Comparison of ENCODE assay signal across 38 cellular contexts in genomic region chr12:103250487-103250886, GRCh38.
"Had no signal": no experiment of that assay in that cellular context is flagged by ENCODE, and none has a peak within 500 bp of the region (broad histone marks: within the 10 kb centered on the region; RNA-seq: fewer than 3 reads in every experiment).

No MANE protein-coding gene starts in this region.

- H3K27me3 Mint-ChIP-seq: activated B cell treated with CpG ODN at 0.5 μM for 24 hours; activated CD4-positive, alpha-beta memory T cell treated with anti-CD3 and anti-CD28 coated beads for 36 hours; activated CD4-positive, alpha-beta T cell treated with anti-CD3 and anti-CD28 coated beads, Interleukin-2, amount 10 ng/mL, durations not matched to agents 24 days and 14 days; activated CD8-positive, alpha-beta T cell treated with anti-CD3 and anti-CD28 coated beads for 36 hours; activated naive CD4-positive, alpha-beta T cell treated with anti-CD3 and anti-CD28 coated beads, Interleukin-2, amount 10 ng/mL, durations not matched to agents 7 days and 5 days; activated naive CD4-positive, alpha-beta T cell treated with anti-CD3 and anti-CD28 coated beads, Interleukin-2, amount 50 U/mL, for 24 hours; activated naive CD8-positive, alpha-beta T cell treated with anti-CD3 and anti-CD28 coated beads, Interleukin-2, amount 50 U/mL, for 24 hours; brain; central memory CD8-positive, alpha-beta T cell had no signal

- H3K27me3 ChIP-seq: ascending aorta, cardiac muscle cell had no signal

- H3K36me3 ChIP-seq: ascending aorta, cardiac muscle cell had no signal

- H3K4me1 Mint-ChIP-seq: activated B cell treated with CpG ODN at 0.5 μM for 24 hours; activated CD4-positive, alpha-beta T cell treated with anti-CD3 and anti-CD28 coated beads, Interleukin-2, amount 10 ng/mL, durations not matched to agents 24 days and 14 days; activated naive CD4-positive, alpha-beta T cell treated with anti-CD3 and anti-CD28 coated beads, Interleukin-2, amount 10 ng/mL, durations not matched to agents 7 days and 5 days; activated naive CD4-positive, alpha-beta T cell treated with anti-CD3 and anti-CD28 coated beads, Interleukin-2, amount 50 U/mL, for 24 hours; activated naive CD8-positive, alpha-beta T cell treated with anti-CD3 and anti-CD28 coated beads, Interleukin-2, amount 10 ng/mL, durations not matched to agents 7 days and 5 days; brain; central memory CD8-positive, alpha-beta T cell had no signal

- H3K36me3 Mint-ChIP-seq: activated CD4-positive, alpha-beta memory T cell treated with anti-CD3 and anti-CD28 coated beads for 36 hours; activated naive CD4-positive, alpha-beta T cell treated with anti-CD3 and anti-CD28 coated beads, Interleukin-2, amount 10 ng/mL, durations not matched to agents 7 days and 5 days; activated naive CD4-positive, alpha-beta T cell treated with anti-CD3 and anti-CD28 coated beads, Interleukin-2, amount 50 U/mL, for 24 hours; activated naive CD8-positive, alpha-beta T cell treated with anti-CD3 and anti-CD28 coated beads, Interleukin-2, amount 10 ng/mL, durations not matched to agents 7 days and 5 days; brain had no signal

- H3K9me3 ChIP-seq: ascending aorta had no signal

- H3K9me3 Mint-ChIP-seq: activated CD8-positive, alpha-beta T cell treated with anti-CD3 and anti-CD28 coated beads for 36 hours; activated T-helper 2 cell treated with anti-CD3 and anti-CD28 coated beads, Interferon-gamma antibody, Interleukin-2, Interleukin-4, amounts not matched to agents 10 μg/mL and 5 μg/mL and 100 μg/mL, durations not matched to agents 14 hours and 24 hours and 36 hours had no signal

- H3K4me1 ChIP-seq: ascending aorta had no signal

- H3K27ac Mint-ChIP-seq: activated B cell treated with CpG ODN at 0.5 μM for 24 hours; activated CD4-positive, alpha-beta memory T cell treated with anti-CD3 and anti-CD28 coated beads for 36 hours; activated CD4-positive, alpha-beta T cell treated with anti-CD3 and anti-CD28 coated beads, Interleukin-2, amount 10 ng/mL, durations not matched to agents 24 days and 14 days; activated CD8-positive, alpha-beta T cell treated with anti-CD3 and anti-CD28 coated beads for 36 hours; activated naive CD4-positive, alpha-beta T cell treated with anti-CD3 and anti-CD28 coated beads, Interleukin-2, amount 10 ng/mL, durations not matched to agents 7 days and 5 days; activated naive CD4-positive, alpha-beta T cell treated with anti-CD3 and anti-CD28 coated beads, Interleukin-2, amount 50 U/mL, for 24 hours; activated naive CD8-positive, alpha-beta T cell; activated naive CD8-positive, alpha-beta T cell treated with anti-CD3 and anti-CD28 coated beads, Interleukin-2, amount 10 ng/mL, durations not matched to agents 7 days and 5 days; activated naive CD8-positive, alpha-beta T cell treated with anti-CD3 and anti-CD28 coated beads, Interleukin-2, amount 50 U/mL, for 24 hours; activated T-cell treated with anti-CD3 and anti-CD28 coated beads, Interleukin-2, amount 50 U/mL, for 72 hours; activated T-helper 1 cell treated with anti-CD3 and anti-CD28 coated beads, Interleukin-12 subunit alpha, Interleukin-12 subunit beta, Interleukin-2, Interleukin-4 antibody, amounts not matched to agents 30 ng/mL and 10 ng/mL and 1 ng/mL, durations not matched to agents 14 hours and 24 hours and 36 hours; activated T-helper 2 cell treated with anti-CD3 and anti-CD28 coated beads, Interferon-gamma antibody, Interleukin-2, Interleukin-4, amounts not matched to agents 10 μg/mL and 5 μg/mL and 100 μg/mL, durations not matched to agents 14 hours and 24 hours and 36 hours; brain; T-helper 1 cell treated with Interleukin-12 subunit alpha and Interleukin-12 subunit beta and Interleukin-4 antibody, amounts not matched to agents 30 μg/mL and 1 μg/mL, for 36 hours; T-helper 2 cell treated with Interferon-gamma antibody and Interleukin-4, amounts not matched to agents 5 μg/mL and 100 μg/mL, for 36 hours had no signal

- H3K4me3 Mint-ChIP-seq: activated B cell treated with CpG ODN at 0.5 μM for 24 hours; activated CD4-positive, alpha-beta memory T cell treated with anti-CD3 and anti-CD28 coated beads for 36 hours; activated CD4-positive, alpha-beta T cell treated with anti-CD3 and anti-CD28 coated beads, Interleukin-2, amount 10 ng/mL, durations not matched to agents 24 days and 14 days; activated CD8-positive, alpha-beta T cell treated with anti-CD3 and anti-CD28 coated beads for 36 hours; activated naive CD4-positive, alpha-beta T cell treated with anti-CD3 and anti-CD28 coated beads, Interleukin-2, amount 10 ng/mL, durations not matched to agents 7 days and 5 days; activated naive CD4-positive, alpha-beta T cell treated with anti-CD3 and anti-CD28 coated beads, Interleukin-2, amount 50 U/mL, for 24 hours; activated naive CD8-positive, alpha-beta T cell; activated naive CD8-positive, alpha-beta T cell treated with anti-CD3 and anti-CD28 coated beads, Interleukin-2, amount 10 ng/mL, durations not matched to agents 7 days and 5 days; activated naive CD8-positive, alpha-beta T cell treated with anti-CD3 and anti-CD28 coated beads, Interleukin-2, amount 50 U/mL, for 24 hours; activated T-cell treated with anti-CD3 and anti-CD28 coated beads, Interleukin-2, amount 50 U/mL, for 4 hours; activated T-cell treated with anti-CD3 and anti-CD28 coated beads, Interleukin-2, amount 50 U/mL, for 72 hours; activated T-helper 1 cell treated with anti-CD3 and anti-CD28 coated beads, Interleukin-12 subunit alpha, Interleukin-12 subunit beta, Interleukin-2, Interleukin-4 antibody, amounts not matched to agents 30 ng/mL and 10 ng/mL and 1 ng/mL, durations not matched to agents 14 hours and 24 hours and 36 hours; brain; central memory CD8-positive, alpha-beta T cell; T-helper 1 cell treated with Interleukin-12 subunit alpha and Interleukin-12 subunit beta and Interleukin-4 antibody, amounts not matched to agents 30 μg/mL and 1 μg/mL, for 36 hours; T-helper 2 cell treated with Interferon-gamma antibody and Interleukin-4, amounts not matched to agents 5 μg/mL and 100 μg/mL, for 36 hours had no signal

- H3K27ac ChIP-seq: ascending aorta, cardiac muscle cell, VCaP had no signal

- ATAC-seq: activated CD8-positive, alpha-beta T cell treated with anti-CD3 and anti-CD28 coated beads for 36 hours; activated naive CD8-positive, alpha-beta T cell treated with anti-CD3 and anti-CD28 coated beads, Interleukin-2, amount 50 U/mL, for 24 hours; activated T-cell treated with anti-CD3 and anti-CD28 coated beads, Interleukin-2, amount 50 U/mL, for 4 hours; activated T-cell treated with anti-CD3 and anti-CD28 coated beads, Interleukin-2, amount 50 U/mL, for 72 hours had no signal

- H3K4me3 ChIP-seq: ascending aorta, cardiac muscle cell had no signal

- FAIRE-seq: bronchial epithelial cell, TTC549 had no signal

- DNase-seq: activated B cell treated with CpG ODN at 0.5 μM for 24 hours; activated CD4-positive, alpha-beta memory T cell treated with anti-CD3 and anti-CD28 coated beads for 36 hours; activated CD4-positive, alpha-beta T cell treated with anti-CD3 and anti-CD28 coated beads for 4 hours; activated CD4-positive, alpha-beta T cell treated with anti-CD3 and anti-CD28 coated beads, Interleukin-2, amount 10 ng/mL, durations not matched to agents 24 days and 14 days; activated CD4-positive, alpha-beta T cell treated with anti-CD3 and anti-CD28 coated beads, Interleukin-2, amount 50 U/mL, for 1 hour; activated CD4-positive, alpha-beta T cell treated with anti-CD3 and anti-CD28 coated beads, Interleukin-2, amount 50 U/mL, for 4 hours; activated CD4-positive, CD25-positive, alpha-beta regulatory T cell treated with anti-CD3 and anti-CD28 coated beads, Interleukin-2, amount 50 U/mL, for 72 hours; activated CD8-positive, alpha-beta memory T cell treated with anti-CD3 and anti-CD28 coated beads, Interleukin-2, amount 50 U/mL, for 4 hours; activated CD8-positive, alpha-beta T cell treated with anti-CD3 and anti-CD28 coated beads for 36 hours; activated effector memory CD4-positive, alpha-beta T cell treated with Interleukin-2 at 50 U/mL for 16 hours; activated gamma-delta T cell; activated naive CD4-positive, alpha-beta T cell treated with anti-CD3 and anti-CD28 coated beads, Interleukin-2, amount 10 ng/mL, durations not matched to agents 7 days and 5 days; activated naive CD4-positive, alpha-beta T cell treated with Interleukin-2 at 50 U/mL for 16 hours; activated naive CD8-positive, alpha-beta T cell treated with anti-CD3 and anti-CD28 coated beads, Interleukin-2, amount 10 ng/mL, durations not matched to agents 7 days and 5 days; activated naive CD8-positive, alpha-beta T cell treated with anti-CD3 and anti-CD28 coated beads, Interleukin-2, amount 50 U/mL, for 24 hours; activated T-cell treated with anti-CD3 and anti-CD28 coated beads for 4 hours; activated T-cell treated with anti-CD3 and anti-CD28 coated beads, Interleukin-2, amount 50 U/mL, for 1 hour; activated T-cell treated with anti-CD3 and anti-CD28 coated beads, Interleukin-2, amount 50 U/mL, for 4 hours; activated T-cell treated with anti-CD3 and anti-CD28 coated beads, Interleukin-2, amount 50 U/mL, for 72 hours; amygdala; anterior cingulate cortex; caudate nucleus; cerebellar nuclear complex; T-helper 2 cell; T-helper 9 cell had no signal
